Comparison of ENCODE assay signal across 2 cellular contexts in genomic region chr11:13154374-13154773, GRCh38.
DNase-seq lines count a peak whose midpoint lies in the region; ATAC-seq, FAIRE-seq and TF ChIP-seq lines count a peak whose summit lies in the region.
"Not testable (repeated sequence)": the region's sequence is repeated elsewhere in the genome, so short reads cannot be mapped to it uniquely, and the experiment has no call there.

No MANE protein-coding gene starts in this region.

- intact Hi-C loops in K562 (cut with micrococcal nuclease), result not testable (repeated sequence)

- in situ Hi-C loops in K562 (cut with MboI), result not testable (repeated sequence)

- TF ChIP-seq POLR2A in K562 (conservative IDR thresholded peaks at IDR 0.05), result not testable (repeated sequence)

- CTCF ChIA-PET in HEK293 (lab: Yijun Ruan, JAX), result interaction anchor here (1.1 kb wide), 1 partner anchor 191 kb away, joined by 3 read pairs; no protein-coding TSS in a partner anchor
- CTCF ChIA-PET in K562 (lab: Yijun Ruan, JAX; ENCODE audit: low intra/inter-chr PET ratio), result not testable (repeated sequence)

- not testable (repeated sequence) for H2AFZ ChIP-seq in K562 (ENCODE audit: low read depth, low read length)

- 0% methylated on average over 1 of the region's 1 CpG for WGBS in K562 (ENCODE audit: insufficient coverage, low coverage, missing lambda C conversion rate)

- not testable (repeated sequence) for H3K4me1 ChIP-seq in HEK293 (ENCODE audit: control insufficient read depth, insufficient read depth, low read length); K562 (replicated peaks in 1 of 2; ENCODE audit: control insufficient read depth in 2 of 2, insufficient read depth in 2 of 2, low read length in 2 of 2)

- FAIRE-seq in K562 (lab: Jason Lieb, UNC), result not testable (repeated sequence)

- not testable (repeated sequence) for TF ChIP-seq EP300 in K562 (IDR thresholded peaks at IDR 0.05; ENCODE audit: low read length)

- not testable (repeated sequence) for TF ChIP-seq RAD21 in K562 (CRISPR knock-in tag; conservative IDR thresholded peaks at IDR 0.05 in 1 of 2, IDR thresholded peaks at IDR 0.05 in 1 of 2)

- H3K27me3 ChIP-seq in K562 (ENCODE audit: control insufficient read depth in 2 of 2, insufficient read depth in 2 of 2, low read length in 2 of 2), result not testable (repeated sequence)

- not testable (repeated sequence) for H3K4me2 ChIP-seq in K562 (ENCODE audit: insufficient read depth, low read length)

- DNase-seq in K562 (ENCODE audit: extremely low read depth in 1 of 4, low spot score in 3 of 4), result not testable (repeated sequence)

- TF ChIP-seq CTCF in HEK293 (tag by site-specific recombination; IDR thresholded peaks at IDR 0.05); K562 (IDR thresholded peaks at IDR 0.05 in 2 of 3, conservative IDR thresholded peaks at IDR 0.05 in 1 of 3; ENCODE audit: insufficient read depth in 2 of 3, low read depth in 1 of 3, low read length in 3 of 3): not testable (repeated sequence)

- H3K4me3 ChIP-seq in HEK293 (ENCODE audit: low read depth, low read length); K562: not testable (repeated sequence)

- not testable (repeated sequence) for H3K27ac ChIP-seq in HEK293 (ENCODE audit: extremely low read depth, low read depth, low read length); K562 (ENCODE audit: extremely low read depth, low read depth, low read length)

- not testable (repeated sequence) for ATAC-seq in K562

- H4K20me1 ChIP-seq in K562 (replicated peaks; ENCODE audit: control insufficient read depth, insufficient read depth, low read length), result not testable (repeated sequence)

- not testable (repeated sequence) for BruUV-seq in K562 (replicated peaks; lab: Mats Ljungman, UMichigan)

- H3K79me2 ChIP-seq in K562 (ENCODE audit: control insufficient read depth, insufficient read depth, low read length), result not testable (repeated sequence)

- not testable (repeated sequence) for H3K36me3 ChIP-seq in HEK293 (ENCODE audit: control insufficient read depth in 2 of 2, insufficient read depth in 1 of 2, low read length in 2 of 2); K562 (ENCODE audit: control insufficient read depth, insufficient read depth, low read length)

- H3K9ac ChIP-seq in K562 (ENCODE audit: insufficient read depth in 1 of 2, low read depth in 2 of 2, low read length in 2 of 2), result not testable (repeated sequence)

- POLR2A ChIA-PET in HEK293 (lab: Yijun Ruan, JAX); K562 (lab: Yijun Ruan, JAX): not testable (repeated sequence)

- not testable (repeated sequence) for H3K9me1 ChIP-seq in K562 (ENCODE audit: control insufficient read depth, insufficient read depth, low read length)

- not testable (repeated sequence) for H3K9me3 ChIP-seq in HEK293 (ENCODE audit: control insufficient read depth, insufficient read depth, low read depth, low read length); K562 (replicated peaks; ENCODE audit: control insufficient read depth, insufficient read depth, low read depth, low read length)

TF ChIP-seq in HEK293, 187 proteins besides CTCF, POLR2A, EP300 and RAD21:
- TF ChIP-seq ZNF146 (tag by site-specific recombination; IDR thresholded peaks at IDR 0.05), result peak; percentile 82

TF ChIP-seq in K562, 482 proteins besides CTCF, POLR2A, EP300 and RAD21:
- TF ChIP-seq BCOR (IDR thresholded peaks at IDR 0.05) (0 out of 2 replicates have a peak, but pooled peaks have one; percentile 10), RBM25 (IDR thresholded peaks at IDR 0.05; ENCODE audit: low read depth, low read length, severe bottlenecking) (peak; percentile 57), KDM1A (IDR thresholded peaks at IDR 0.05) (peak; percentile 12; a peak in 1 of 4 replicates), ZNF146 (CRISPR knock-in tag; IDR thresholded peaks at IDR 0.05; ENCODE audit: unreplicated experiment) (peak; percentile 98)
TF ChIP-seq in K562: peak in this region for 4; not testable (repeated sequence) for 478.
